In the genomic region with DNA sequence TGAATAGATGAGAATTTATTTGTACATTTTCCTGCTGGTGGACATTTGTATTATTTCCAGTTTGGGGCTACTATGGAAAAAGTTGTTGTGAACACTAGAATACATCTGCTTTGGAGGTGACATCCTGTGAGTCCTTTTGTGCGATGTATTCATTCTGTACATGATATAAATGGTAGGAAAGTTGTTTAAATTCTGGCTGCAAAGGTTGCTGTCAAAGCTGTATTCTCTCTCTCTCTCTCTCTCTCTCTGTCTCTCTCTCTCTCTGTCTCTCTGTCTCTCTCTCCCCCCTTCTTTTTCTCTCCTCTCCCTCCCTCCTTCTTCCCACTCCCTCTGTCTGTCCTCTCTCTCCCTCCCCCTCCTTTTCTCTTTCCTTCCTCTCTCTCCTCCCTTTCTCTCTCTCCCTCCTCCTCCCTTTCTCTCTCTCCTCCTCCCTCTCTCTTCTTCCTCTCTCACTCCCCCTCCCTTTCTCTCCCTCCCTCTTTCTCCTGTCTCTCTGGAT, we compare ENCODE assay signal across 29 cellular contexts. TPM values are rescaled to one million over a fixed set of nuclear protein-coding genes. Genes with fewer than 3 reads are reported as not detected.
"Had no signal": no experiment of that assay in that cellular context is flagged by ENCODE, and none has a peak within 500 bp of the region (broad histone marks: within the 10 kb centered on the region; RNA-seq: fewer than 3 reads in every experiment).

No MANE protein-coding gene starts in this region.

- H3K4me3 Mint-ChIP-seq: activated CD4-positive, alpha-beta T cell treated with anti-CD3 and anti-CD28 coated beads, Interleukin-2, amount 10 ng/mL, durations not matched to agents 7 days and 5 days; activated CD8-positive, alpha-beta T cell treated with anti-CD3 and anti-CD28 coated beads for 36 hours; activated naive CD8-positive, alpha-beta T cell; activated T-cell treated with anti-CD3 and anti-CD28 coated beads, Interleukin-2, amount 50 U/mL, for 4 hours; activated T-helper 17 cell treated with anti-CD3 and anti-CD28 coated beads, Interleukin-2, amount 50 U/mL, for 72 hours; T-cell; T-helper 1 cell treated with Interleukin-12 subunit alpha and Interleukin-12 subunit beta and Interleukin-4 antibody, amounts not matched to agents 30 μg/mL and 1 μg/mL, for 36 hours; T-helper 2 cell treated with Interferon-gamma antibody and Interleukin-4, amounts not matched to agents 5 μg/mL and 100 μg/mL, for 36 hours; WTC11 had no signal

- H3K4me1 Mint-ChIP-seq: activated CD4-positive, alpha-beta T cell treated with anti-CD3 and anti-CD28 coated beads, Interleukin-2, amount 10 ng/mL, durations not matched to agents 7 days and 5 days; activated T-helper 17 cell treated with anti-CD3 and anti-CD28 coated beads, Interleukin-2, amount 50 U/mL, for 72 hours; T-cell had no signal

- FAIRE-seq: colon, frontal cortex had no signal

- DNase-seq: activated CD4-positive, alpha-beta T cell treated with anti-CD3 and anti-CD28 coated beads for 1 hour; activated CD4-positive, alpha-beta T cell treated with anti-CD3 and anti-CD28 coated beads for 4 hours; activated CD4-positive, alpha-beta T cell treated with anti-CD3 and anti-CD28 coated beads, Interleukin-2, amount 10 ng/mL, durations not matched to agents 7 days and 5 days; activated CD4-positive, alpha-beta T cell treated with anti-CD3 and anti-CD28 coated beads, Interleukin-2, amount 50 U/mL, for 4 hours; activated CD8-positive, alpha-beta memory T cell treated with anti-CD3 and anti-CD28 coated beads for 24 hours; activated CD8-positive, alpha-beta T cell treated with anti-CD3 and anti-CD28 coated beads for 36 hours; activated effector memory CD4-positive, alpha-beta T cell treated with Interleukin-2 at 50 U/mL for 16 hours; activated gamma-delta T cell treated with Interleukin-2 at 50 U/mL for 16 hours; activated naive CD4-positive, alpha-beta T cell treated with anti-CD3 and anti-CD28 coated beads, Interleukin-2, amount 50 U/mL, for 16 hours; activated naive CD4-positive, alpha-beta T cell treated with Interleukin-2 at 50 U/mL for 16 hours; activated T-cell treated with anti-CD3 and anti-CD28 coated beads, Interleukin-2, amount 50 U/mL, for 4 hours; amniotic stem cell; aorta; body of pancreas; caudate nucleus; cortex of kidney; effector CD8-positive, alpha-beta T cell; foreskin fibroblast; head of caudate nucleus; SW 1271; T-cell; T1000 had no signal

- H3K27ac Mint-ChIP-seq: activated CD4-positive, alpha-beta T cell treated with anti-CD3 and anti-CD28 coated beads, Interleukin-2, amount 10 ng/mL, durations not matched to agents 7 days and 5 days; activated CD8-positive, alpha-beta T cell treated with anti-CD3 and anti-CD28 coated beads for 36 hours; activated naive CD8-positive, alpha-beta T cell; activated T-helper 17 cell treated with anti-CD3 and anti-CD28 coated beads, Interleukin-2, amount 50 U/mL, for 72 hours; T-cell; T-helper 1 cell treated with Interleukin-12 subunit alpha and Interleukin-12 subunit beta and Interleukin-4 antibody, amounts not matched to agents 30 μg/mL and 1 μg/mL, for 36 hours; T-helper 2 cell treated with Interferon-gamma antibody and Interleukin-4, amounts not matched to agents 5 μg/mL and 100 μg/mL, for 36 hours; WTC11 had no signal

- H3K36me3 Mint-ChIP-seq: T-cell had no signal

RNA-seq across cellular contexts. Expression of a gene that starts 25.3 kb away (rescaled TPM):
- total RNA-seq: activated CD8-positive, alpha-beta T cell treated with anti-CD3 and anti-CD28 coated beads for 36 hours; activated T-helper 17 cell treated with anti-CD3 and anti-CD28 coated beads, Interleukin-2, amount 50 U/mL, for 72 hours had no signal
